Comparison of ENCODE assay signal across 33 cellular contexts in the genomic region with DNA sequence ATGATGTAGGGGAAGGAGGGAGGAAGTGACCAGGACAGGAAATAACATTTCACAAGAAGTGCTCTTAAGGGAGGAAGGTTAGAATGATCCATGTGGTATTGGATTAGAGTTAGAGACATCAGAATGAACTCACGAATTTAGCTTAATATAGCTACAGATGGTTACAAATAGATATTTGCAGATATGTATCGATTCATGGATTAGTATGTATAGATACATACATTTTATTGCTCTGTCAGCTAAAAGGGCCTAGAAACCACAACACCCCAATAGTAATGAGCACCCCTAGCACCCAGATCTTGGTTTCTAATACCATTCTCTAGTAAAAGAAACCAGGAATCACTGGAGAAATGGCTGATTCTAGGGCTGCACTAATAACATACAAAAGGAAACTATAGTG.
"Had no signal": no experiment of that assay in that cellular context is flagged by ENCODE, and none has a peak within 500 bp of the region (broad histone marks: within the 10 kb centered on the region; RNA-seq: fewer than 3 reads in every experiment).

No MANE protein-coding gene starts in this region.

- H3K4me1 ChIP-seq: body of pancreas, esophagus muscularis mucosa, foreskin keratinocyte, gastrocnemius medialis, heart left ventricle had no signal

- H3K36me3 Mint-ChIP-seq: activated naive CD8-positive, alpha-beta T cell had no signal

- H3K27ac ChIP-seq: body of pancreas, esophagus muscularis mucosa, foreskin keratinocyte, gastrocnemius medialis, heart left ventricle, WERI-Rb-1 had no signal

- H3K4me1 Mint-ChIP-seq: activated B cell treated with CpG ODN at 0.5 μM for 24 hours; activated T-helper 17 cell treated with anti-CD3 and anti-CD28 coated beads, Interleukin-2, amount 50 U/mL, for 72 hours; T-helper 17 cell had no signal

- H3K4me3 Mint-ChIP-seq: activated B cell treated with CpG ODN at 0.5 μM for 24 hours; activated CD8-positive, alpha-beta T cell treated with anti-CD3 and anti-CD28 coated beads for 36 hours; activated naive CD8-positive, alpha-beta T cell; activated T-cell treated with anti-CD3 and anti-CD28 coated beads, Interleukin-2, amount 50 U/mL, for 4 hours; activated T-helper 17 cell treated with anti-CD3 and anti-CD28 coated beads, Interleukin-2, amount 50 U/mL, for 72 hours; effector memory CD8-positive, alpha-beta T cell; T-helper 17 cell; T-helper 2 cell treated with Interferon-gamma antibody and Interleukin-4, amounts not matched to agents 5 μg/mL and 100 μg/mL, for 36 hours had no signal

- H3K9me3 Mint-ChIP-seq: activated B cell treated with CpG ODN at 0.5 μM for 24 hours; activated T-helper 17 cell treated with anti-CD3 and anti-CD28 coated beads, Interleukin-2, amount 50 U/mL, for 72 hours; effector memory CD8-positive, alpha-beta T cell had no signal

- DNase-seq: activated B cell treated with CpG ODN at 0.5 μM for 24 hours; activated CD4-positive, alpha-beta T cell treated with anti-CD3 and anti-CD28 coated beads for 48 hours; activated CD4-positive, alpha-beta T cell treated with anti-CD3 and anti-CD28 coated beads, Interleukin-2, amount 50 U/mL, for 1 hour; activated CD4-positive, alpha-beta T cell treated with anti-CD3 and anti-CD28 coated beads, Interleukin-2, amount 50 U/mL, for 48 hours; activated CD8-positive, alpha-beta memory T cell treated with anti-CD3 and anti-CD28 coated beads for 24 hours; activated CD8-positive, alpha-beta T cell treated with anti-CD3 and anti-CD28 coated beads for 36 hours; activated effector memory CD4-positive, alpha-beta T cell treated with Interleukin-2 at 50 U/mL for 16 hours; activated gamma-delta T cell treated with Interleukin-2 at 50 U/mL for 16 hours; activated naive CD4-positive, alpha-beta T cell treated with anti-CD3 and anti-CD28 coated beads, Interleukin-2, amount 50 U/mL, for 16 hours; activated naive CD4-positive, alpha-beta T cell treated with Interleukin-2 at 50 U/mL for 16 hours; activated T-cell treated with anti-CD3 and anti-CD28 coated beads, Interleukin-2, amount 50 U/mL, for 4 hours; amniotic stem cell; anterior cingulate cortex; body of pancreas; caudate nucleus; cortex of kidney; dermis blood vessel endothelial cell; effector CD4-positive, alpha-beta T cell; effector memory CD8-positive, alpha-beta T cell; erythroblast; foreskin keratinocyte; gastrocnemius medialis; glutamatergic neuron; heart left ventricle; T-helper 17 cell; T1000; WERI-Rb-1 had no signal

- H3K4me3 ChIP-seq: body of pancreas, esophagus muscularis mucosa, gastrocnemius medialis, heart left ventricle had no signal

- ATAC-seq: activated CD4-positive, CD25-positive, alpha-beta regulatory T cell treated with anti-CD3 and anti-CD28 coated beads, Interleukin-2, amount 50 U/mL, for 24 hours; activated CD8-positive, alpha-beta T cell treated with anti-CD3 and anti-CD28 coated beads for 36 hours; activated T-cell treated with anti-CD3 and anti-CD28 coated beads, Interleukin-2, amount 50 U/mL, for 4 hours; activated T-helper 17 cell treated with anti-CD3 and anti-CD28 coated beads, Interleukin-2, amount 50 U/mL, for 72 hours; body of pancreas; effector memory CD8-positive, alpha-beta T cell; foreskin keratinocyte; gastrocnemius medialis; heart left ventricle; T-helper 17 cell had no signal

- H3K9me3 ChIP-seq: body of pancreas had no signal

- FAIRE-seq: colon had no signal

- H3K27ac Mint-ChIP-seq: activated B cell treated with CpG ODN at 0.5 μM for 24 hours; activated CD8-positive, alpha-beta T cell treated with anti-CD3 and anti-CD28 coated beads for 36 hours; activated naive CD8-positive, alpha-beta T cell; activated T-helper 17 cell treated with anti-CD3 and anti-CD28 coated beads, Interleukin-2, amount 50 U/mL, for 72 hours; effector memory CD8-positive, alpha-beta T cell; T-helper 17 cell; T-helper 2 cell treated with Interferon-gamma antibody and Interleukin-4, amounts not matched to agents 5 μg/mL and 100 μg/mL, for 36 hours had no signal

- H3K36me3 ChIP-seq: esophagus muscularis mucosa, gastrocnemius medialis, heart left ventricle, WERI-Rb-1 had no signal

- H3K27me3 ChIP-seq: body of pancreas, esophagus muscularis mucosa, gastrocnemius medialis, heart left ventricle had no signal
